ENCODE assay signal across 8 cellular contexts in the genomic region with DNA sequence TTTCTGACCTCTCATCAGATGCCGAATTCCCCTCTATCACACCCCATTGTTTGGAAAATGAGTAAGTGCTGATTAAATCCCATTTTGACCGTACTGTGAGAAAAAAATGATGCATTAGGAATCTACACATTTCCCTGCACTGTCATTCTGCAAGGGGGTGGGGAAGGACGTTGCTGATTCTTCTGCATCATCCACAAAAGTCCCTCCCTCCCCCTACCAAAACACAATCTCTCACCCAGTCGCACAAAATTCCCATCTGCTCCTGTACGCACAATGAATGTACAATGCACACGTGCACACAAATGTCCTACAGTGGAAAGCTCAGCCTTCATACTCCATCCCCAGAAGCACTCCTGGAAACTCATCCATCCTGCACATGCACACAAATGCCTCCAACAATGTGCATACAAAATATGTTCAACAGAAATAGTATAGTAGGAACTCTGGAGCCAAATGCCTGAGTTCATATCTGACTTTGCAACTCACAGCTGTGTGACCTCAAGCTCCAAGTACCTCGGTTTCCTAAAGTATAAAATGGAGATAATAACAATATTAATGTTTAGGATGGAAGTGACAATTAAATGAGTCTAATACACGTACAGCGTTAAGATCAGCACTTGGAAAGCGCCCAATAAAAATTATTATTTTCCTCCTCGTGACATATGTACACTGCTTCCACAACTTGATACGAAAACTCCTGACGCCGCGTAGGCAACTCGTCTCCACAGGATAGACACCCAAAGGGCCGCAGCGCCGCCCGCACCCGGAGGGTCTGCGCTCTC. TPM values are rescaled to one million over a fixed set of nuclear protein-coding genes. Genes with fewer than 3 reads are reported as not detected.
A peak's percentile ranks its signal among the peaks of the same experiment; 100 is the strongest.
DNase-seq lines count a peak whose midpoint lies in the region; ATAC-seq and TF ChIP-seq lines count a peak whose summit lies in the region.

No MANE protein-coding gene starts in this region.

- 2 to 3% (median 2%) methylated on average over 21 to 22 of the region's 22 CpGs for WGBS in stomach, 5 donors

- peak overlapping the region; percentile 79 to 95 (median 80) for H3K4me3 ChIP-seq in stomach

- ATAC-seq in HG03175 (IDR thresholded peaks at IDR 0.05; ENCODE audit: unreplicated experiment) = no peak
- ATAC-seq in HG02885 (IDR thresholded peaks at IDR 0.05; ENCODE audit: poor library complexity, unreplicated experiment) = no peak
- no peak for ATAC-seq in GM21515 (IDR thresholded peaks at IDR 0.05; ENCODE audit: unreplicated experiment)

- intact Hi-C loops in stomach (cut with DNase I; ENCODE audit: low total_unique reads) = no loop called here

- TF ChIP-seq POLR2A in stomach (IDR thresholded peaks at IDR 0.05) = no peak

- TF ChIP-seq EP300 in stomach (IDR thresholded peaks at IDR 0.05) = no peak

- H3K27me3 ChIP-seq in stomach = no peaks in the 10 kb centered on the region

- no peak for TF ChIP-seq CTCF in stomach (IDR thresholded peaks at IDR 0.05)

- no peaks in the 10 kb centered on the region for H3K9me3 ChIP-seq in stomach

- H3K27ac ChIP-seq in angular gyrus (ENCODE audit: low read depth, low read length) = peak overlapping the region; percentile 97
- peak overlapping the region; percentile 96 to 99 (median 98) for H3K27ac ChIP-seq in stomach

- DNase-seq in GM03348 (ENCODE audit: low spot score) = peak; percentile 32
- DNase-seq in LHCN-M2 (ENCODE audit: low read depth) = peak; percentile 88
- DNase-seq in kidney glomerular epithelial cell (lab: John Stamatoyannopoulos, UW) = peak; percentile 56
- no peak for DNase-seq in stomach

- peaks cover 0 to 19% (median 6%) of the 10 kb centered on the region in 4 donors for H3K36me3 ChIP-seq in stomach

- peaks cover 57 to 85% (median 75%) of the 10 kb centered on the region in 4 donors for H3K4me1 ChIP-seq in stomach

RNA-seq across cellular contexts. Expression of a gene that starts 0.8 kb away (rescaled TPM):
- total RNA-seq in LHCN-M2 (2014; rRNA removed) (151 and 186 TPM in 2 replicates), stomach (100 to 1,000 TPM in 3 of 5 donors, 10 to 100 TPM in 2; 67.4 to 136 (median 118) TPM)
- polyA plus RNA-seq in LHCN-M2 (2012) = 248 TPM
- polyA plus RNA-seq in stomach = 100 to 1,000 TPM in 1 of 3 donors, 10 to 100 TPM in 2; 45.1 to 122 (median 90.8) TPM

RNA-seq across cellular contexts. Expression of a gene that starts 59.6 kb away (rescaled TPM):
- total RNA-seq in LHCN-M2 (2014; rRNA removed) (1.0 and 7.3 TPM in 2 replicates), stomach (100 to 1,000 TPM in 4 of 5 donors, 10 to 100 TPM in 1; 70.5 to 828 (median 245) TPM)
- polyA plus RNA-seq in LHCN-M2 (2012) = 11.1 TPM
- polyA plus RNA-seq in stomach = 100 to 1,000 TPM; 232 to 715 (median 360) TPM
